Comparison of ENCODE assay signal across 34 cellular contexts in the genomic region with DNA sequence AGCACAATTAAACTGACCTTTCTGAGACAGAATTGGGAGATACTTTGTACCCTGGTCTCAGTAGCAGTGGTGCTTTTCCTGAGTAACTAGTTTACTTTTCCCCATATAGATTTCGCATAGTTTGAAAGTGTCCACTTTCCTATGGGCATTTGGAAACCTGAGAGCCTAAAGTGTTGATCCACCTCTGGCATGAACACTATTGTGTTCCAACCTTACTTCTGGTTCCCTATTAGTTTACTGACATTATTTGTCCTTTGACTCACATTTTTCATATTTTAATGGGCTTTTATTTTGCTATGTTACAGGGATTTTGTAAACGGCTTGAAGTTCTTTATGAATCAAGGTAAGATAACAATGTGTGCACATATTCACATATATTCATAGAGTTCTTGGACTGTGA.
"Had no signal": no experiment of that assay in that cellular context is flagged by ENCODE, and none has a peak within 500 bp of the region (broad histone marks: within the 10 kb centered on the region; RNA-seq: fewer than 3 reads in every experiment).

No MANE protein-coding gene starts in this region.

- DNase-seq: Karpas-422, Kasumi-1, MG63, MM.1S, MV-4-11, NCI-H1048, NCI-H1092, NCI-H1092 treated with DMSO at 0.1 percent for 48 hours, NCI-H1105, NCI-H1105 treated with DMSO at 0.1 percent for 48 hours, NCI-H1417, NCI-H1417 treated with DMSO at 0.1 percent for 48 hours, NCI-H1436, NCI-H1436 treated with DMSO at 0.1 percent for 48 hours, NCI-H146, NCI-H1694, NCI-H1694 treated with DMSO at 0.1 percent for 48 hours, NCI-H187, NCI-H187 treated with DMSO at 0.1 percent for 48 hours, NCI-H1930, NCI-H2029, NCI-H2029 treated with DMSO at 0.1 percent for 48 hours, NCI-H2081, NCI-H2081 treated with DMSO at 0.1 percent for 48 hours, NCI-H2107, NCI-H2171, NCI-H2171 treated with DMSO at 0.1 percent for 48 hours, NCI-H2227 treated with DMSO at 0.1 percent for 48 hours, NCI-H226, NCI-H345, NCI-H446, NCI-H446 treated with DMSO at 0.1 percent for 48 hours, NCI-H510A, NCI-H510A treated with DMSO at 0.1 percent for 48 hours had no signal

- H3K4me3 ChIP-seq: MG63 had no signal

- H3K36me3 ChIP-seq: MG63 had no signal

- H3K9me3 ChIP-seq: MG63 had no signal

- H3K27me3 ChIP-seq: MG63 had no signal
